In genomic region chr1:230272557-230272956, GRCh38 we compare ENCODE assay signal across 28 cellular contexts.
DNase-seq lines count a peak whose midpoint lies in the region; ATAC-seq and TF ChIP-seq lines count a peak whose summit lies in the region.
"Had no signal": no experiment of that assay in that cellular context is flagged by ENCODE, and none has a peak within 500 bp of the region (broad histone marks: within the 10 kb centered on the region; RNA-seq: fewer than 3 reads in every experiment).

No MANE protein-coding gene starts in this region.

- H3K27ac Mint-ChIP-seq in activated naive CD4-positive, alpha-beta T cell treated with anti-CD3 and anti-CD28 coated beads, Interleukin-2, amount 10 ng/mL, durations not matched to agents 7 days and 5 days: peak overlapping the region; percentile 60
- no peak overlapping the region for H3K27ac Mint-ChIP-seq in activated naive CD4-positive, alpha-beta T cell treated with anti-CD3 and anti-CD28 coated beads for 36 hours
- H3K27ac Mint-ChIP-seq in chondrocyte (ENCODE audit: unreplicated experiment): no peak overlapping the region
- H3K27ac Mint-ChIP-seq in stimulated activated naive B cell treated with anti-CD40 and anti-IgM and Interleukin-4, amounts not matched to agents 10 μg/mL and 1 μg/mL and 100 μg/mL, for 72 hours: peak overlapping the region; percentile 94
- H3K27ac Mint-ChIP-seq: effector memory CD8-positive, alpha-beta T cell had no signal

- CTCF ChIA-PET in activated naive CD4-positive, alpha-beta T cell treated with anti-CD3 and anti-CD28 coated beads, Interleukin-2, amount 10 ng/mL, durations not matched to agents 7 days and 5 days (lab: Charles Lee): no interaction called here
- CTCF ChIA-PET in activated naive CD4-positive, alpha-beta T cell treated with anti-CD3 and anti-CD28 coated beads for 36 hours (lab: Charles Lee): no interaction called here

- ATAC-seq in stimulated activated naive B cell treated with anti-CD40 and anti-IgM and Interleukin-4, amounts not matched to agents 10 μg/mL and 1 μg/mL and 100 μg/mL, for 72 hours (replicated peaks): no peak
- ATAC-seq: effector memory CD8-positive, alpha-beta T cell; K562; pancreas had no signal

- H3K9me3 ChIP-seq in OCI-LY1 (ENCODE audit: low read length): no peaks in the 10 kb centered on the region
- H3K9me3 ChIP-seq: breast epithelium, pancreas, SJCRH30 had no signal

- no peaks in the 10 kb centered on the region for H3K9me2 ChIP-seq in OCI-LY1 (ENCODE audit: low read depth, low read length)

- peaks cover 34% of the 10 kb centered on the region for H3K36me3 ChIP-seq in OCI-LY1 (ENCODE audit: insufficient read depth, low read length)
- H3K36me3 ChIP-seq: breast epithelium had no signal

- no peaks in the 10 kb centered on the region for H3K27me3 ChIP-seq in OCI-LY1 (ENCODE audit: insufficient read depth, low read length)
- H3K27me3 ChIP-seq: breast epithelium, pancreas, SJCRH30 had no signal

- H3K4me1 ChIP-seq in OCI-LY1 (ENCODE audit: insufficient read depth, low read length, severe bottlenecking): peaks cover 58% of the 10 kb centered on the region
- H3K4me1 ChIP-seq: breast epithelium, SJCRH30 had no signal

- no peaks in the 10 kb centered on the region for H4K20me1 ChIP-seq in OCI-LY1 (ENCODE audit: insufficient read depth, low read length)

- no peak overlapping the region for H3K4me3 Mint-ChIP-seq in activated naive CD4-positive, alpha-beta T cell treated with anti-CD3 and anti-CD28 coated beads, Interleukin-2, amount 10 ng/mL, durations not matched to agents 7 days and 5 days
- no peak overlapping the region for H3K4me3 Mint-ChIP-seq in activated naive CD4-positive, alpha-beta T cell treated with anti-CD3 and anti-CD28 coated beads for 36 hours
- no peak overlapping the region for H3K4me3 Mint-ChIP-seq in chondrocyte (ENCODE audit: unreplicated experiment)
- no peak overlapping the region for H3K4me3 Mint-ChIP-seq in stimulated activated naive B cell treated with anti-CD40 and anti-IgM and Interleukin-4, amounts not matched to agents 10 μg/mL and 1 μg/mL and 100 μg/mL, for 72 hours

- H3K4me2 ChIP-seq in OCI-LY1 (ENCODE audit: low read length): no peak overlapping the region
- H3K4me2 ChIP-seq: smooth muscle cell had no signal

- no peak overlapping the region for H3K4me3 ChIP-seq in OCI-LY1 (ENCODE audit: low read depth, low read length, poor library complexity, severe bottlenecking)
- H3K4me3 ChIP-seq: breast epithelium, GM23248, K562, pancreas, SJCRH30, smooth muscle cell had no signal

- no peaks in the 10 kb centered on the region for H3F3A ChIP-seq in OCI-LY1 (ENCODE audit: insufficient read depth, low read length)

- H3K9me3 Mint-ChIP-seq in activated naive CD4-positive, alpha-beta T cell treated with anti-CD3 and anti-CD28 coated beads, Interleukin-2, amount 10 ng/mL, durations not matched to agents 7 days and 5 days: no peaks in the 10 kb centered on the region
- no peaks in the 10 kb centered on the region for H3K9me3 Mint-ChIP-seq in activated naive CD4-positive, alpha-beta T cell treated with anti-CD3 and anti-CD28 coated beads for 36 hours
- no peaks in the 10 kb centered on the region for H3K9me3 Mint-ChIP-seq in chondrocyte (ENCODE audit: low read depth)
- H3K9me3 Mint-ChIP-seq in stimulated activated naive B cell treated with anti-CD40 and anti-IgM and Interleukin-4, amounts not matched to agents 10 μg/mL and 1 μg/mL and 100 μg/mL, for 72 hours: no peaks in the 10 kb centered on the region
- H3K9me3 Mint-ChIP-seq: effector memory CD8-positive, alpha-beta T cell had no signal

- H3K27me3 Mint-ChIP-seq in activated naive CD4-positive, alpha-beta T cell treated with anti-CD3 and anti-CD28 coated beads, Interleukin-2, amount 10 ng/mL, durations not matched to agents 7 days and 5 days: no peaks in the 10 kb centered on the region
- H3K27me3 Mint-ChIP-seq in activated naive CD4-positive, alpha-beta T cell treated with anti-CD3 and anti-CD28 coated beads for 36 hours (ENCODE audit: low read depth): no peaks in the 10 kb centered on the region
- H3K27me3 Mint-ChIP-seq in chondrocyte (ENCODE audit: low read depth): no peaks in the 10 kb centered on the region
- no peaks in the 10 kb centered on the region for H3K27me3 Mint-ChIP-seq in stimulated activated naive B cell treated with anti-CD40 and anti-IgM and Interleukin-4, amounts not matched to agents 10 μg/mL and 1 μg/mL and 100 μg/mL, for 72 hours
- H3K27me3 Mint-ChIP-seq: effector memory CD8-positive, alpha-beta T cell had no signal

- TF ChIP-seq CTCF in OCI-LY1 (IDR thresholded peaks at IDR 0.05; ENCODE audit: low read length) (no peak), chondrocyte (IDR thresholded peaks at IDR 0.05) (no peak)

- no peak overlapping the region for H2AFZ ChIP-seq in OCI-LY1 (ENCODE audit: low read length)
- H2AFZ ChIP-seq: GM23248 had no signal

- intact Hi-C loops in activated naive CD4-positive, alpha-beta T cell treated with anti-CD3 and anti-CD28 coated beads for 36 hours (cut with micrococcal nuclease): loop anchor here (5.0 kb wide), 1 partner anchor 160 kb away; no protein-coding TSS in a partner anchor

- DNase-seq in activated naive CD4-positive, alpha-beta T cell treated with anti-CD3 and anti-CD28 coated beads, Interleukin-2, amount 10 ng/mL, durations not matched to agents 7 days and 5 days: no peak
- no peak for DNase-seq in activated naive CD4-positive, alpha-beta T cell treated with anti-CD3 and anti-CD28 coated beads for 36 hours
- peak; percentile 38 for DNase-seq in chondrocyte (ENCODE audit: low spot score)
- DNase-seq in stimulated activated naive B cell treated with anti-CD40 and anti-IgM and Interleukin-4, amounts not matched to agents 10 μg/mL and 1 μg/mL and 100 μg/mL, for 72 hours: no peak
- DNase-seq in stimulated activated CD4-positive, alpha-beta T cell treated with anti-CD3 and anti-CD28 coated beads, Interleukin-4, amount 100 ng/mL, for 4 hours: no peak
- DNase-seq in nucleus accumbens (lab: John Stamatoyannopoulos, UW): no peak
- DNase-seq in substantia nigra (lab: John Stamatoyannopoulos, UW): no peak
- DNase-seq: activated naive CD4-positive, alpha-beta T cell; amygdala; cortex of kidney; effector memory CD8-positive, alpha-beta T cell; EL; erythroblast; GM23248; MM.1S; NCI-H1417; NCI-H2029 treated with DMSO at 0.1 percent for 48 hours; NCI-H2227 treated with DMSO at 0.1 percent for 48 hours; NCI-H69; SJCRH30; stimulated activated CD4-positive, alpha-beta T cell treated with anti-CD3 and anti-CD28 coated beads, Interleukin-2, amount 100 ng/mL, for 24 hours; T-helper 1 cell had no signal

- H3K27ac ChIP-seq in OCI-LY1 (ENCODE audit: low read depth, low read length, poor library complexity, severe bottlenecking) (peak overlapping the region; percentile 68), substantia nigra (ENCODE audit: low read depth, low read length, poor library complexity, severe bottlenecking) (no peak overlapping the region)
- H3K27ac ChIP-seq: C4-2B, GM23248, pancreas, SJCRH30 had no signal

- H3K4me1 Mint-ChIP-seq in activated naive CD4-positive, alpha-beta T cell treated with anti-CD3 and anti-CD28 coated beads, Interleukin-2, amount 10 ng/mL, durations not matched to agents 7 days and 5 days: peaks cover 70% of the 10 kb centered on the region
- peaks cover 66% of the 10 kb centered on the region for H3K4me1 Mint-ChIP-seq in activated naive CD4-positive, alpha-beta T cell treated with anti-CD3 and anti-CD28 coated beads for 36 hours (ENCODE audit: low read depth)
- H3K4me1 Mint-ChIP-seq in chondrocyte (ENCODE audit: low read depth): peaks cover 22% of the 10 kb centered on the region
- peaks cover 43 to 74% of the 10 kb centered on the region in 2 donors for H3K4me1 Mint-ChIP-seq in stimulated activated naive B cell treated with anti-CD40 and anti-IgM and Interleukin-4, amounts not matched to agents 10 μg/mL and 1 μg/mL and 100 μg/mL, for 72 hours

- peaks cover 5% of the 10 kb centered on the region for H3K36me3 Mint-ChIP-seq in activated naive CD4-positive, alpha-beta T cell treated with anti-CD3 and anti-CD28 coated beads, Interleukin-2, amount 10 ng/mL, durations not matched to agents 7 days and 5 days
- peaks cover 25% of the 10 kb centered on the region for H3K36me3 Mint-ChIP-seq in activated naive CD4-positive, alpha-beta T cell treated with anti-CD3 and anti-CD28 coated beads for 36 hours (ENCODE audit: low read depth)
- peaks cover 13% of the 10 kb centered on the region for H3K36me3 Mint-ChIP-seq in chondrocyte (ENCODE audit: low read depth)
- H3K36me3 Mint-ChIP-seq in stimulated activated naive B cell treated with anti-CD40 and anti-IgM and Interleukin-4, amounts not matched to agents 10 μg/mL and 1 μg/mL and 100 μg/mL, for 72 hours: peaks cover 23 to 40% of the 10 kb centered on the region in 2 donors

- H3K79me2 ChIP-seq in OCI-LY1 (ENCODE audit: insufficient read depth, low read length): no peaks in the 10 kb centered on the region

- no peak overlapping the region for H3K9ac ChIP-seq in OCI-LY1 (ENCODE audit: low read length)
- H3K9ac ChIP-seq: GM23248 had no signal

Comparison
In these comparisons a context has a peak if more than half of its experiments do, and no peak if none do; other contexts are left out.
1. H3K27ac Mint-ChIP-seq: peak in activated naive CD4-positive, alpha-beta T cell treated with anti-CD3 and anti-CD28 coated beads, Interleukin-2, amount 10 ng/mL, durations not matched to agents 7 days and 5 days (single experiment) and stimulated activated naive B cell treated with anti-CD40 and anti-IgM and Interleukin-4, amounts not matched to agents 10 μg/mL and 1 μg/mL and 100 μg/mL, for 72 hours (single experiment); none in activated naive CD4-positive, alpha-beta T cell treated with anti-CD3 and anti-CD28 coated beads for 36 hours (single experiment) and chondrocyte (single experiment).